In the genomic region with DNA sequence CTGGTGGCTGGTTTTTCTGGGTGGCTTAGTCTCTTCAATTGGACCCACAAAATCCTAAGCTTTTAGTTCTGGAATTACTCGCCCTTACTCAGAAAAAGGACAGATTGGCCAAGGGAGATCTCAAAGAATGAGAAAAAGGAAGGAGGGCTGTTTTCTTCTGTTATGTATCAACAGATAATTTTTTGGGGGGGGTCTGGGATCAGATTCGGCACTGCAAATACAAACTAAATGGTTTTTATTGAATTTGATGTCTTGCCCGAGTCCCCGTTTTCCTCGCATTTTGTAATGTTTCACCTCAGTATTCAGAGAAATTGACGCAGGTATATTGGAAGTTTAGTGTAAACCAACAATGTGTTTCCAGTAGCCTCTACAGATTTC, we compare ENCODE assay signal across 9 cellular contexts. TPM values are rescaled to one million over a fixed set of nuclear protein-coding genes. Genes with fewer than 3 reads are reported as not detected.
DNase-seq lines count a peak whose midpoint lies in the region; ATAC-seq, FAIRE-seq and TF ChIP-seq lines count a peak whose summit lies in the region.
"Had no signal": no experiment of that assay in that cellular context is flagged by ENCODE, and none has a peak within 500 bp of the region (broad histone marks: within the 10 kb centered on the region; RNA-seq: fewer than 3 reads in every experiment).

No MANE protein-coding gene starts in this region.

- H3K27ac ChIP-seq in adrenal gland (peak overlapping the region in 4 of 5 donors; percentile 66 to 88 (median 76)), HepG2 (ENCODE audit: extremely low read length, insufficient read depth, low read length) (peak overlapping the region; percentile 80), thyroid gland (peak overlapping the region in 2 of 3 donors; percentile 56 to 77)

- H3K9me3 ChIP-seq in adrenal gland (replicated peaks in 1 of 3), result no peaks in the 10 kb centered on the region
- no peaks in the 10 kb centered on the region for H3K9me3 ChIP-seq in HepG2 (ENCODE audit: low read length)
- no peaks in the 10 kb centered on the region for H3K9me3 ChIP-seq in thyroid gland

- H3K27me3 Mint-ChIP-seq in activated CD8-positive, alpha-beta memory T cell treated with anti-CD3 and anti-CD28 coated beads, Interleukin-2, amount 10 ng/mL, durations not matched to agents 7 days and 5 days, result peaks cover 3% of the 10 kb centered on the region

- H4K20me1 ChIP-seq in HepG2 (ENCODE audit: insufficient read depth, low read length), result no peaks in the 10 kb centered on the region

- TF ChIP-seq CTCF in adrenal gland (IDR thresholded peaks at IDR 0.05), result no peak
- no peak for TF ChIP-seq CTCF in HepG2 (CRISPR knock-in tag; IDR thresholded peaks at IDR 0.05)
- no peak for TF ChIP-seq CTCF in thyroid gland (IDR thresholded peaks at IDR 0.05)

- H3K27me3 ChIP-seq in adrenal gland, result no peaks in the 10 kb centered on the region
- H3K27me3 ChIP-seq in HepG2 (ENCODE audit: control insufficient read depth in 1 of 2, insufficient read depth in 2 of 2, low read length in 2 of 2), result no peaks in the 10 kb centered on the region; a peak in 1 of 5 replicates
- no peaks in the 10 kb centered on the region for H3K27me3 ChIP-seq in thyroid gland

- H3K79me2 ChIP-seq in HepG2 (ENCODE audit: insufficient read depth, low read length), result peaks cover 36% of the 10 kb centered on the region

- H3K4me3 Mint-ChIP-seq in activated CD8-positive, alpha-beta memory T cell treated with anti-CD3 and anti-CD28 coated beads, Interleukin-2, amount 10 ng/mL, durations not matched to agents 7 days and 5 days, result peak overlapping the region; percentile 79

- CTCF ChIA-PET in activated CD8-positive, alpha-beta memory T cell treated with anti-CD3 and anti-CD28 coated beads, Interleukin-2, amount 10 ng/mL, durations not matched to agents 7 days and 5 days (lab: Charles Lee), result no interaction called here
- CTCF ChIA-PET in HepG2 (lab: Yijun Ruan, JAX; ENCODE audit: low intra/inter-chr PET ratio, low total read pairs), result no interaction called here

- DNase-seq in activated CD8-positive, alpha-beta memory T cell treated with anti-CD3 and anti-CD28 coated beads, Interleukin-2, amount 10 ng/mL, durations not matched to agents 7 days and 5 days, result no peak
- no peak for DNase-seq in activated CD8-positive, alpha-beta memory T cell treated with anti-CD3 and anti-CD28 coated beads for 24 hours
- no peak for DNase-seq in adrenal gland
- no peak for DNase-seq in HepG2 (ENCODE audit: low spot score)
- no peak for DNase-seq in thyroid gland
- no peak for DNase-seq in putamen (ENCODE audit: low spot score)

- no peak for TF ChIP-seq RAD21 in HepG2 (CRISPR knock-in tag; IDR thresholded peaks at IDR 0.05)

- intact Hi-C loops in adrenal gland (cut with DNase I) (no loop called here), HepG2 (cut with micrococcal nuclease; ENCODE audit: unreplicated experiment) (loop anchor here (5.0 kb wide), 1 partner anchor 49 kb away; no protein-coding TSS in a partner anchor), thyroid gland (cut with DNase I) (loop anchor here (10.0 kb wide), 1 partner anchor 76 kb away; the partner anchor contains the start of gene BIRC6)

- WGBS in adrenal gland, 4 donors, result 7 to 20% (median 10%) methylated on average over 6 of the region's 6 CpGs
- WGBS in HepG2 (ENCODE audit: low lambda C conversion rate), result under 1% methylated on average over 6 of the region's 6 CpGs
- 19 to 27% methylated on average over 6 of the region's 6 CpGs for WGBS in thyroid gland, 2 donors

- H3K27ac Mint-ChIP-seq in activated CD8-positive, alpha-beta memory T cell treated with anti-CD3 and anti-CD28 coated beads, Interleukin-2, amount 10 ng/mL, durations not matched to agents 7 days and 5 days, result peak overlapping the region; percentile 89

- no peak for TF ChIP-seq POLR2A in adrenal gland (IDR thresholded peaks at IDR 0.05)
- no peak for TF ChIP-seq POLR2A in HepG2 (IDR thresholded peaks at IDR 0.05; ENCODE audit: insufficient read depth in 1 of 2, low read depth in 2 of 2, low read length in 2 of 2)
- no peak for TF ChIP-seq POLR2A in thyroid gland (IDR thresholded peaks at IDR 0.05)

- POLR2A ChIA-PET in HepG2 (lab: Yijun Ruan, JAX), result interaction anchor here (1.0 to 2.7 kb wide), 4 partner anchors 10 to 113 kb away, joined by 4 to 11 read pairs (median 10); partner anchors contain the start of gene SLC30A6

- in situ Hi-C loops in HepG2 (cut with HindIII; ENCODE audit: extremely low pct_ligation_motif_present, low pct_unique_long_range_greater_than_20kb), result no loop called here

- no peak overlapping the region for H2AFZ ChIP-seq in HepG2 (ENCODE audit: low read length)

- H3K4me2 ChIP-seq in HepG2 (ENCODE audit: low read depth, low read length), result peak overlapping the region; percentile 93

- no peaks in the 10 kb centered on the region for H3K9me3 Mint-ChIP-seq in activated CD8-positive, alpha-beta memory T cell treated with anti-CD3 and anti-CD28 coated beads, Interleukin-2, amount 10 ng/mL, durations not matched to agents 7 days and 5 days (ENCODE audit: low read depth)

- peaks cover 0 to 9% of the 10 kb centered on the region in 2 donors for H3K36me3 ChIP-seq in adrenal gland (replicated peaks in 1 of 2)
- H3K36me3 ChIP-seq in HepG2 (replicated peaks in 1 of 2; ENCODE audit: control insufficient read depth in 1 of 2, insufficient read depth in 2 of 2, low read length in 2 of 2), result peaks cover 1 to 27% of the 10 kb centered on the region in 2 experiments; a peak in 2 of 5 replicates
- peaks cover 0 to 8% of the 10 kb centered on the region in 2 donors for H3K36me3 ChIP-seq in thyroid gland

- ATAC-seq in activated CD8-positive, alpha-beta memory T cell treated with anti-CD3 and anti-CD28 coated beads, Interleukin-2, amount 10 ng/mL, durations not matched to agents 7 days and 5 days, result no peak
- ATAC-seq in HepG2 (no peak), HG02973 (IDR thresholded peaks at IDR 0.05; ENCODE audit: unreplicated experiment) (no peak), GM21423 (IDR thresholded peaks at IDR 0.05; ENCODE audit: unreplicated experiment) (no peak)

- BruUV-seq in HepG2 (replicated peaks; lab: Mats Ljungman, UMichigan), result no TSS peak

- FAIRE-seq in HepG2 (lab: Jason Lieb, UNC), result no peak

- TF ChIP-seq EP300 in HepG2 (IDR thresholded peaks at IDR 0.05; ENCODE audit: low read depth in 2 of 2, low read length in 2 of 2) (no peak), HepG2 (CRISPR knock-in tag; IDR thresholded peaks at IDR 0.05; ENCODE audit: borderline replicate concordance) (no peak)

- H3K4me1 ChIP-seq in adrenal gland (replicated peaks in 1 of 2) (peaks cover 0 to 21% of the 10 kb centered on the region in 2 donors), HepG2 (ENCODE audit: insufficient read depth, low read length) (peaks cover 42% of the 10 kb centered on the region), thyroid gland (peaks cover 11 to 16% of the 10 kb centered on the region in 2 donors)

- H3K4me1 Mint-ChIP-seq in activated CD8-positive, alpha-beta memory T cell treated with anti-CD3 and anti-CD28 coated beads, Interleukin-2, amount 10 ng/mL, durations not matched to agents 7 days and 5 days, result peaks cover 26% of the 10 kb centered on the region

- H3K4me3 ChIP-seq in adrenal gland, result peak overlapping the region; percentile 84 to 100 (median 97)
- H3K4me3 ChIP-seq in HepG2 (replicated peaks in 1 of 3; ENCODE audit: insufficient read depth in 1 of 3, low read depth in 2 of 3, low read length in 3 of 3), result peak overlapping the region; percentile 91 to 98 (median 93)
- peak overlapping the region; percentile 95 to 99 (median 95) for H3K4me3 ChIP-seq in thyroid gland (replicated peaks in 1 of 3)

- peak overlapping the region; percentile 97 for H3K9ac ChIP-seq in HepG2 (ENCODE audit: insufficient read depth, low read depth, low read length)

- peaks cover 17% of the 10 kb centered on the region for H3K36me3 Mint-ChIP-seq in activated CD8-positive, alpha-beta memory T cell treated with anti-CD3 and anti-CD28 coated beads, Interleukin-2, amount 10 ng/mL, durations not matched to agents 7 days and 5 days

RNA-seq across cellular contexts. Expression of gene YIPF4, which starts 0.8 kb away (rescaled TPM):
- total RNA-seq in activated CD8-positive, alpha-beta memory T cell treated with anti-CD3 and anti-CD28 coated beads, Interleukin-2, amount 10 ng/mL, durations not matched to agents 7 days and 5 days, result 10 to 100 TPM; 30.9 to 40.5 TPM
- total RNA-seq in adrenal gland (10 to 100 TPM; 10.6 to 69.3 (median 32.9) TPM), HepG2 (2016; rRNA removed; fragmentation: Illumina TruSeq; extraction: Trizol) (39.1 and 43.9 TPM in 2 replicates), thyroid gland (10 to 100 TPM; 17.6 to 28.3 (median 23.8) TPM)
- polyA plus RNA-seq in adrenal gland (10 to 100 TPM in 1 of 3 donors, 1 to 10 TPM in 2; 8.4 to 26.5 (median 8.7) TPM), HepG2 (2011; rRNA removed) (16.0 and 19.0 TPM in 2 replicates)
- 5.4 and 7.7 TPM in 2 replicates for total RNA-seq in HepG2 (2016; cell fraction: cytosol; rRNA removed; fragmentation: Illumina TruSeq; extraction: Trizol; ENCODE audit: low read depth)
- 43.3 and 45.3 TPM in 2 replicates for total RNA-seq in HepG2 (2016; cell fraction: insoluble cytoplasmic fraction; rRNA removed; fragmentation: Illumina TruSeq; extraction: Trizol)
- total RNA-seq in HepG2 (2016; cell fraction: membrane; rRNA removed; fragmentation: Illumina TruSeq; extraction: Trizol), result 15.9 and 17.6 TPM in 2 replicates
- total RNA-seq in HepG2 (2016; cell fraction: nucleus; rRNA removed; fragmentation: Illumina TruSeq; extraction: Trizol), result 32.7 and 48.1 TPM in 2 replicates
- polyA plus RNA-seq in HepG2 (2011; cell fraction: cytosol; rRNA removed), result 4.0 and 10.3 TPM in 2 replicates
- polyA plus RNA-seq in HepG2 (2011; cell fraction: nucleus; rRNA removed), result 3.5 and 4.7 TPM in 2 replicates
- 59.3 and 77.8 TPM in 2 replicates for polyA plus RNA-seq in HepG2 (2012)
- polyA plus RNA-seq in HepG2 (2016; cell fraction: cytosol; fragmentation: Illumina TruSeq; extraction: Trizol; ENCODE audit: low read depth), result 5.9 and 9.7 TPM in 2 replicates
- polyA plus RNA-seq in HepG2 (2016; cell fraction: insoluble cytoplasmic fraction; fragmentation: Illumina TruSeq; extraction: Trizol; ENCODE audit: low read depth), result 34.4 and 43.8 TPM in 2 replicates
- polyA plus RNA-seq in HepG2 (2016; cell fraction: membrane; fragmentation: Illumina TruSeq; extraction: Trizol; ENCODE audit: low read depth), result 10.6 and 14.6 TPM in 2 replicates
- 37.2 and 38.4 TPM in 2 replicates for polyA plus RNA-seq in HepG2 (2016; cell fraction: nucleus; fragmentation: Illumina TruSeq; extraction: Trizol; ENCODE audit: insufficient read depth, low read depth)
- 3.9 and 4.0 TPM in 2 replicates for polyA minus RNA-seq in HepG2 (2011; rRNA and poly(A)+ RNA removed; ENCODE audit: low replicate concordance)
- polyA minus RNA-seq in HepG2 (2011; cell fraction: cytosol; rRNA and poly(A)+ RNA removed), result 10.0 and 20.0 TPM in 2 replicates
- polyA minus RNA-seq in HepG2 (2011; cell fraction: nucleus; rRNA and poly(A)+ RNA removed), result 21.8 and 32.4 TPM in 2 replicates

RNA-seq across cellular contexts. Expression of gene NLRC4, which starts 13.8 kb away (rescaled TPM):
- total RNA-seq in activated CD8-positive, alpha-beta memory T cell treated with anti-CD3 and anti-CD28 coated beads, Interleukin-2, amount 10 ng/mL, durations not matched to agents 7 days and 5 days, result under 1 TPM in 1 of 2 experiments, not detected in 1; 0.07 TPM
- total RNA-seq in adrenal gland, result 1 to 10 TPM; 1.0 to 6.8 (median 4.0) TPM
- polyA plus RNA-seq in adrenal gland, result 1 to 10 TPM; 1.6 to 3.1 (median 1.8) TPM
- total RNA-seq in HepG2 (2016; rRNA removed; fragmentation: Illumina TruSeq; extraction: Trizol), result 0.06 and 0.15 TPM in 2 replicates
- total RNA-seq in HepG2 (2016; cell fraction: cytosol; rRNA removed; fragmentation: Illumina TruSeq; extraction: Trizol; ENCODE audit: low read depth), result not detected in 2 replicates
- 0.11 TPM in 1 of 2 replicates, not detected in the other for total RNA-seq in HepG2 (2016; cell fraction: insoluble cytoplasmic fraction; rRNA removed; fragmentation: Illumina TruSeq; extraction: Trizol)
- 0.03 TPM in 1 of 2 replicates, not detected in the other for total RNA-seq in HepG2 (2016; cell fraction: membrane; rRNA removed; fragmentation: Illumina TruSeq; extraction: Trizol)
- total RNA-seq in HepG2 (2016; cell fraction: nucleus; rRNA removed; fragmentation: Illumina TruSeq; extraction: Trizol), result 0.19 TPM in 1 of 2 replicates, not detected in the other
- 0.29 and 0.34 TPM in 2 replicates for polyA plus RNA-seq in HepG2 (2011; rRNA removed)
- 0.17 and 0.32 TPM in 2 replicates for polyA plus RNA-seq in HepG2 (2011; cell fraction: cytosol; rRNA removed)
- 0.31 and 0.32 TPM in 2 replicates for polyA plus RNA-seq in HepG2 (2011; cell fraction: nucleus; rRNA removed)
- 0.49 and 1.3 TPM in 2 replicates for polyA plus RNA-seq in HepG2 (2012)
- not detected in 2 replicates for polyA plus RNA-seq in HepG2 (2016; cell fraction: cytosol; fragmentation: Illumina TruSeq; extraction: Trizol; ENCODE audit: low read depth)
- 0.09 TPM in 1 of 2 replicates, not detected in the other for polyA plus RNA-seq in HepG2 (2016; cell fraction: insoluble cytoplasmic fraction; fragmentation: Illumina TruSeq; extraction: Trizol; ENCODE audit: low read depth)
- not detected in 2 replicates for polyA plus RNA-seq in HepG2 (2016; cell fraction: membrane; fragmentation: Illumina TruSeq; extraction: Trizol; ENCODE audit: low read depth)
- polyA plus RNA-seq in HepG2 (2016; cell fraction: nucleus; fragmentation: Illumina TruSeq; extraction: Trizol; ENCODE audit: insufficient read depth, low read depth), result 0.23 TPM in 1 of 2 replicates, not detected in the other
- polyA minus RNA-seq in HepG2 (2011; rRNA and poly(A)+ RNA removed; ENCODE audit: low replicate concordance), result 0.05 and 0.06 TPM in 2 replicates
- 0.20 and 0.53 TPM in 2 replicates for polyA minus RNA-seq in HepG2 (2011; cell fraction: cytosol; rRNA and poly(A)+ RNA removed)
- polyA minus RNA-seq in HepG2 (2011; cell fraction: nucleus; rRNA and poly(A)+ RNA removed), result 0.64 and 1.1 TPM in 2 replicates
- 1 to 10 TPM in 1 of 4 donors, under 1 TPM in 3; 0.29 to 1.7 (median 0.34) TPM for total RNA-seq in thyroid gland
- total RNA-seq: M059J had no signal

Comparison
In these comparisons a context has a peak if more than half of its experiments do, and no peak if none do; other contexts are left out.
1. intact Hi-C loops: an anchor here in HepG2 (5.0 kb wide) and thyroid gland (10.0 kb wide); none called in adrenal gland.